In the genomic region with DNA sequence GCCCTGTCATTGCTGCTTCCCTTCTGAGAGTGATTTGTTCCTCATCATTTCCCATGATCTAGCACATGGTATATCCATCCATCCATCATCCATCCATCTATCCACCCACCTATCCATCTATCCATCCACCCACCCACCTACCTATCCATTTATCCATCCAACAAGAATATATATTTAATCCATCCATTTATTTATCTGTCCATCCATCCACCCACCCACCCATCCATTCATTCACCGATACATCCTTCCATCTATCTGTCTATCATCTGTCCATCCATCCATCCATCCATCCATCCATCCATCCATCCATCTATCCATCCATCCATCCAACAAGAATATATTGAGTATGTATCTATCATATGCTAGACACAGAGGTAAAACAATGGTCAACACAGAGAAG, we compare ENCODE assay signal across 16 cellular contexts.
"Had no signal": no experiment of that assay in that cellular context is flagged by ENCODE, and none has a peak within 500 bp of the region (broad histone marks: within the 10 kb centered on the region; RNA-seq: fewer than 3 reads in every experiment).

No MANE protein-coding gene starts in this region.

- H3K36me3 ChIP-seq: MG63 had no signal

- H3K27ac ChIP-seq: SJSA1, SK-N-MC had no signal

- H3K4me3 ChIP-seq: MG63, SJSA1, SK-N-MC had no signal

- DNase-seq: Karpas-422, KG1, NCI-H1092, NCI-H1105 treated with DMSO at 0.1 percent for 48 hours, NCI-H1417 treated with DMSO at 0.1 percent for 48 hours, NCI-H1930, NCI-H2081, NCI-H2107, NCI-H2227 treated with DMSO at 0.1 percent for 48 hours, NCI-H774, Right ventricle myocardium superior, RPMI8226, SIG-M5 had no signal

- H3K4me1 ChIP-seq: SJSA1 had no signal

- H3K27me3 ChIP-seq: MG63, SJSA1 had no signal

- H3K9me3 ChIP-seq: MG63, SJSA1 had no signal
